Comparison of ENCODE assay signal across 17 cellular contexts in the genomic region with DNA sequence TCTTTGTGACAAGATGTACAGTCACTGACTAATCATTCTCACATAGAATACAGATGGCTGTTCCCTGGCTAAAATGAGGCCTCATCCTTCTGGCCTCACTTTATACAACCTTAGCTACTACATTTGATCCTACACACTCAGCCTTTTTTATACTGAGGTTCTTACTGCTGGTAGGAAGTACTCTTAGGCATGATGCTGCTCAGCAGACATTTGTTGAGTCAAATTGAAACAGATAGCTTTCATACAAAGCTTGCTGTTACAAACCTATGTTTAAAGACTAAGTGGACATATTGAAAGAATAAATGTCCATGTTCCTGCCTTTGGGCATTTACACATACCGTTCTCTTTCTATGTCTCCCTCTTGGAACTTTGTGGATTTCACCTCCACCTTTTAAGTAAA.
DNase-seq lines count a peak whose midpoint lies in the region; ATAC-seq and TF ChIP-seq lines count a peak whose summit lies in the region.
"Had no signal": no experiment of that assay in that cellular context is flagged by ENCODE, and none has a peak within 500 bp of the region (broad histone marks: within the 10 kb centered on the region; RNA-seq: fewer than 3 reads in every experiment).

No MANE protein-coding gene starts in this region.

- H3K4me3 ChIP-seq in left ventricle myocardium inferior = no peak overlapping the region
- H3K4me3 ChIP-seq: tibial artery had no signal

- H3K36me3 ChIP-seq in left ventricle myocardium inferior = no peaks in the 10 kb centered on the region
- H3K36me3 ChIP-seq: tibial artery had no signal

- no peaks in the 10 kb centered on the region for H3K27me3 ChIP-seq in left ventricle myocardium inferior (ENCODE audit: low read depth)
- H3K27me3 ChIP-seq: tibial artery had no signal

- intact Hi-C loops in left ventricle myocardium inferior (cut with micrococcal nuclease) = no loop called here

- TF ChIP-seq CTCF in left ventricle myocardium inferior (IDR thresholded peaks at IDR 0.05; ENCODE audit: borderline replicate concordance) = no peak

- no peaks in the 10 kb centered on the region for H3K9me3 ChIP-seq in left ventricle myocardium inferior (replicated peaks)
- H3K9me3 ChIP-seq: tibial artery had no signal

- H3K27ac ChIP-seq in left ventricle myocardium inferior (replicated peaks) = no peak overlapping the region
- H3K27ac ChIP-seq: tibial artery had no signal

- ATAC-seq in GM18508 (IDR thresholded peaks at IDR 0.05; ENCODE audit: insufficient read depth, unreplicated experiment) = peak; percentile 96
- ATAC-seq in GM19463 (IDR thresholded peaks at IDR 0.05; ENCODE audit: unreplicated experiment) = peak; percentile 96
- peak; percentile 95 for ATAC-seq in HG02852 (IDR thresholded peaks at IDR 0.05; ENCODE audit: unreplicated experiment)
- ATAC-seq in HG03558 (IDR thresholded peaks at IDR 0.05; ENCODE audit: extremely low read depth, unreplicated experiment) = peak; percentile 87

- H3K4me1 ChIP-seq in left ventricle myocardium inferior = no peaks in the 10 kb centered on the region
- H3K4me1 ChIP-seq: tibial artery had no signal

- DNase-seq in left ventricle myocardium inferior = no peak
- DNase-seq in COLO668 (lab: John Stamatoyannopoulos, UW; ENCODE audit: unreplicated experiment) = no peak
- DNase-seq in COR-L47 (lab: John Stamatoyannopoulos, UW) = no peak
- DNase-seq in NCI-H1436 treated with DMSO at 0.1 percent for 48 hours (lab: John Stamatoyannopoulos, UW) = no peak
- DNase-seq: effector CD4-positive, alpha-beta T cell; H7; IMR-90; kidney; NCI-H1092 treated with DMSO at 0.1 percent for 48 hours; NCI-H226; SIG-M5; stimulated activated CD4-positive, alpha-beta T cell treated with anti-CD3 and anti-CD28 coated beads, Interleukin-4, amount 100 ng/mL, for 24 hours; tibial artery had no signal
